Comparison of ENCODE assay signal across 38 cellular contexts in the genomic region with DNA sequence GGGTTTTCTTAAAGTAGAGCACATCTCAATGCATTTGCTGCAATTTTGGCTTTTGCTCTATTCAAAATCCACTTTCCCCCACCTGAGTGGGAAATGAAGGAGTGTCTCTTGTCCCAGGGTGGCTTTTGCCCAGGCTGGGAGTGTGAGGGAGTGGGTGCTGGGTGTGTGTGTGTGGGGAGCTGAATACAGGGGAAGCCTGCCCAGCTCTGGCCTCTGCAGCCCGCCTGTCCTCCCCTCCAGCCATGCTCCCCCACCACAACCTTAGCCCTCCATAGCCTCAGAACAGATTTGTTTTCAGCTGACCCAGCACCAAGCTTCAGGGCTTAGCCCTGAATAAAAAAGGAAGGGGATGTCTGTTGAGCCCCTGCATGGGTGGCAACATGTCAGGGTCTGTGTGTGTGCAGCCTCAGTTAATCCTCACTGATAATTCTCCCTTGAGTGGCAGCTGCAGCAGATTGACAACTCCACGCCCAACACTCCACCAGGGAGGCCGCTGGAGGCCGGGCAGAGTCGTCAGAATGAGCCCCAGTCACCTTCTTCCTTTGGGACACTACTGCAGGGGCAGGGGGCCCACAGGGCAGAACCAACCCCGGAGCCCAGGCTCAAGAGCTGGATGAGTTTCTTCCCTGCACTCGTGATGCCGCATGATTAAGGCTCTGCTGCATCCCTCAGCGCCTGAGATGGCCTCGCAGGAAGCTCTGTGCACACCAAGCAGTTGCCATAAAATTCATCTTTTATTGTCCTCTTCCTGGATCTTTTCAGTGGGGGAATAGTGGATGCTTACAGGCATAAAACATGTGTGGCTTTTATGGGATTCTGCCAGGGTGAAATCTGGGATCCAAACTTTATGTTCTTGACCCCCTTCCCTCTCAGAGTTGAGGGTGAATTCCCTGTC. TPM values are rescaled to one million over a fixed set of nuclear protein-coding genes. Genes with fewer than 3 reads are reported as not detected.
"Had no signal": no experiment of that assay in that cellular context is flagged by ENCODE, and none has a peak within 500 bp of the region (broad histone marks: within the 10 kb centered on the region; RNA-seq: fewer than 3 reads in every experiment).

No MANE protein-coding gene starts in this region.

- H3K9me3 ChIP-seq: ascending aorta, colonic mucosa, suprapubic skin, tibial artery, upper lobe of right lung had no signal

- H3K9me3 Mint-ChIP-seq: activated naive CD4-positive, alpha-beta T cell treated with anti-CD3 and anti-CD28 coated beads, Interleukin-2, amount 10 ng/mL, durations not matched to agents 7 days and 5 days; activated naive CD8-positive, alpha-beta T cell treated with anti-CD3 and anti-CD28 coated beads, Interleukin-2, amount 10 ng/mL, durations not matched to agents 7 days and 5 days; activated T-helper 1 cell treated with anti-CD3 and anti-CD28 coated beads, Interleukin-12 subunit alpha, Interleukin-12 subunit beta, Interleukin-2, Interleukin-4 antibody, amounts not matched to agents 30 ng/mL and 10 ng/mL and 1 ng/mL, durations not matched to agents 14 hours and 24 hours and 36 hours; brain; immature natural killer cell; nephron; T-helper 2 cell treated with Interferon-gamma antibody and Interleukin-4, amounts not matched to agents 5 μg/mL and 100 μg/mL, for 36 hours had no signal

- H3K27ac Mint-ChIP-seq: activated CD4-positive, alpha-beta T cell treated with anti-CD3 and anti-CD28 coated beads for 36 hours; activated naive CD4-positive, alpha-beta T cell treated with anti-CD3 and anti-CD28 coated beads, Interleukin-2, amount 10 ng/mL, durations not matched to agents 7 days and 5 days; activated naive CD8-positive, alpha-beta T cell treated with anti-CD3 and anti-CD28 coated beads, Interleukin-2, amount 10 ng/mL, durations not matched to agents 7 days and 5 days; activated T-helper 1 cell treated with anti-CD3 and anti-CD28 coated beads, Interleukin-12 subunit alpha, Interleukin-12 subunit beta, Interleukin-2, Interleukin-4 antibody, amounts not matched to agents 30 ng/mL and 10 ng/mL and 1 ng/mL, durations not matched to agents 14 hours and 24 hours and 36 hours; brain; immature natural killer cell; nephron; T-helper 2 cell treated with Interferon-gamma antibody and Interleukin-4, amounts not matched to agents 5 μg/mL and 100 μg/mL, for 36 hours had no signal

- H3K27me3 Mint-ChIP-seq: activated naive CD4-positive, alpha-beta T cell treated with anti-CD3 and anti-CD28 coated beads, Interleukin-2, amount 10 ng/mL, durations not matched to agents 7 days and 5 days; activated naive CD8-positive, alpha-beta T cell treated with anti-CD3 and anti-CD28 coated beads, Interleukin-2, amount 10 ng/mL, durations not matched to agents 7 days and 5 days had no signal

- H3K4me1 Mint-ChIP-seq: activated CD4-positive, alpha-beta T cell treated with anti-CD3 and anti-CD28 coated beads for 36 hours; activated naive CD4-positive, alpha-beta T cell treated with anti-CD3 and anti-CD28 coated beads, Interleukin-2, amount 10 ng/mL, durations not matched to agents 7 days and 5 days; activated naive CD8-positive, alpha-beta T cell treated with anti-CD3 and anti-CD28 coated beads, Interleukin-2, amount 10 ng/mL, durations not matched to agents 7 days and 5 days; brain; immature natural killer cell had no signal

- H3K4me1 ChIP-seq: ascending aorta, colonic mucosa, suprapubic skin, tibial artery, upper lobe of right lung had no signal

- H3K4me3 Mint-ChIP-seq: activated CD4-positive, alpha-beta T cell treated with anti-CD3 and anti-CD28 coated beads for 36 hours; activated naive CD4-positive, alpha-beta T cell treated with anti-CD3 and anti-CD28 coated beads, Interleukin-2, amount 10 ng/mL, durations not matched to agents 7 days and 5 days; activated naive CD8-positive, alpha-beta T cell treated with anti-CD3 and anti-CD28 coated beads, Interleukin-2, amount 10 ng/mL, durations not matched to agents 7 days and 5 days; activated T-helper 1 cell treated with anti-CD3 and anti-CD28 coated beads, Interleukin-12 subunit alpha, Interleukin-12 subunit beta, Interleukin-2, Interleukin-4 antibody, amounts not matched to agents 30 ng/mL and 10 ng/mL and 1 ng/mL, durations not matched to agents 14 hours and 24 hours and 36 hours; brain; immature natural killer cell; nephron; T-helper 2 cell treated with Interferon-gamma antibody and Interleukin-4, amounts not matched to agents 5 μg/mL and 100 μg/mL, for 36 hours had no signal

- H3K36me3 ChIP-seq: ascending aorta, cardiac muscle cell, colonic mucosa, suprapubic skin, tibial artery, upper lobe of right lung had no signal

- H3K4me3 ChIP-seq: ascending aorta, cardiac muscle cell, colonic mucosa, suprapubic skin, tibial artery, upper lobe of right lung had no signal

- DNase-seq: activated CD4-positive, alpha-beta T cell treated with anti-CD3 and anti-CD28 coated beads for 36 hours; activated CD4-positive, CD25-positive, alpha-beta regulatory T cell; activated CD8-positive, alpha-beta memory T cell treated with anti-CD3 and anti-CD28 coated beads, Interleukin-2, amount 50 U/mL, for 4 hours; activated effector memory CD4-positive, alpha-beta T cell treated with anti-CD3 and anti-CD28 coated beads, Interleukin-2, amount 50 U/mL, for 16 hours; activated naive CD4-positive, alpha-beta T cell treated with anti-CD3 and anti-CD28 coated beads, Interleukin-2, amount 10 ng/mL, durations not matched to agents 7 days and 5 days; activated naive CD8-positive, alpha-beta T cell treated with anti-CD3 and anti-CD28 coated beads, Interleukin-2, amount 10 ng/mL, durations not matched to agents 7 days and 5 days; activated T-cell treated with anti-CD3 and anti-CD28 coated beads, Interleukin-2, amount 50 U/mL, for 1 hour; cerebellar nuclear complex; colonic mucosa; effector memory CD4-positive, alpha-beta T cell; erythroblast; foreskin fibroblast; hypothalamus; immature natural killer cell; kidney glomerular epithelial cell; left ventricle myocardium superior; nucleus accumbens; right cardiac atrium; stimulated activated CD4-positive, alpha-beta T cell treated with anti-CD3 and anti-CD28 coated beads, Interleukin-15, amount 100 ng/mL, for 24 hours; stimulated activated CD4-positive, alpha-beta T cell treated with anti-CD3 and anti-CD28 coated beads, Interleukin-2, amount 100 ng/mL, for 24 hours; stimulated activated naive CD4-positive, alpha-beta T cell; T-helper 1 cell; tibial artery; upper lobe of right lung had no signal

- H3K36me3 Mint-ChIP-seq: activated naive CD4-positive, alpha-beta T cell treated with anti-CD3 and anti-CD28 coated beads, Interleukin-2, amount 10 ng/mL, durations not matched to agents 7 days and 5 days; activated naive CD8-positive, alpha-beta T cell treated with anti-CD3 and anti-CD28 coated beads, Interleukin-2, amount 10 ng/mL, durations not matched to agents 7 days and 5 days; brain; immature natural killer cell had no signal

- H3K27me3 ChIP-seq: ascending aorta, colonic mucosa, upper lobe of right lung had no signal

- ATAC-seq: activated CD4-positive, alpha-beta T cell treated with anti-CD3 and anti-CD28 coated beads for 36 hours; left ventricle myocardium superior; right cardiac atrium; upper lobe of right lung had no signal

- H3K27ac ChIP-seq: ascending aorta, cardiac muscle cell, colonic mucosa, suprapubic skin, tibial artery, upper lobe of right lung had no signal

RNA-seq across cellular contexts. Expression of a gene that starts 55.0 kb away (rescaled TPM):
- total RNA-seq: activated CD4-positive, alpha-beta T cell treated with anti-CD3 and anti-CD28 coated beads for 36 hours; activated CD8-positive, alpha-beta memory T cell treated with anti-CD3 and anti-CD28 coated beads for 36 hours; activated naive CD8-positive, alpha-beta T cell treated with anti-CD3 and anti-CD28 coated beads, Interleukin-2, amount 10 ng/mL, durations not matched to agents 7 days and 5 days; activated T-helper 1 cell treated with anti-CD3 and anti-CD28 coated beads, Interleukin-12 subunit alpha, Interleukin-12 subunit beta, Interleukin-2, Interleukin-4 antibody, amounts not matched to agents 30 ng/mL and 10 ng/mL and 1 ng/mL, durations not matched to agents 14 hours and 24 hours and 36 hours; ascending aorta; cardiac muscle cell; dermis microvascular lymphatic vessel endothelial cell; fibroblast of lung; left ventricle myocardium superior; lung microvascular endothelial cell; mesenteric fat pad; mucosa of gallbladder; pulmonary artery endothelial cell; right cardiac atrium; upper lobe of right lung had no signal
- polyA plus RNA-seq: cardiac muscle cell, fibroblast of lung, immature natural killer cell, right cardiac atrium had no signal
